Comparison of ENCODE assay signal across 15 cellular contexts in genomic region chr7:101744588-101744987, GRCh38.
A peak's percentile ranks its signal among the peaks of the same experiment; 100 is the strongest.
DNase-seq lines count a peak whose midpoint lies in the region; ATAC-seq and TF ChIP-seq lines count a peak whose summit lies in the region.
"Had no signal": no experiment of that assay in that cellular context is flagged by ENCODE, and none has a peak within 500 bp of the region (broad histone marks: within the 10 kb centered on the region; RNA-seq: fewer than 3 reads in every experiment).

No MANE protein-coding gene starts in this region.

- TF ChIP-seq CTCF in GM12865 (IDR thresholded peaks at IDR 0.05; ENCODE audit: insufficient read depth, low read depth, low read length, missing control alignments): no peak

- peak overlapping the region; percentile 96 for H3K4me2 ChIP-seq in BLaER1

- no peaks in the 10 kb centered on the region for H3K4me1 Mint-ChIP-seq in activated T-helper 17 cell treated with anti-CD3 and anti-CD28 coated beads, Interleukin-2, amount 50 U/mL, for 72 hours

- H3K4me3 Mint-ChIP-seq in activated T-helper 17 cell treated with anti-CD3 and anti-CD28 coated beads, Interleukin-2, amount 50 U/mL, for 72 hours: no peak overlapping the region

- peaks cover 82% of the 10 kb centered on the region for H3K4me1 ChIP-seq in BLaER1
- 0 out of 2 replicates have a peak, but pooled peaks cover 2% of the 10 kb centered on the region for H3K4me1 ChIP-seq in iPS-20b (ENCODE audit: insufficient read depth, low read length)

- no peak overlapping the region for H3K27ac Mint-ChIP-seq in activated T-helper 17 cell treated with anti-CD3 and anti-CD28 coated beads, Interleukin-2, amount 50 U/mL, for 72 hours

- ATAC-seq in HG03159 (IDR thresholded peaks at IDR 0.05; ENCODE audit: unreplicated experiment): no peak
- no peak for ATAC-seq in activated T-helper 17 cell treated with anti-CD3 and anti-CD28 coated beads, Interleukin-2, amount 50 U/mL, for 72 hours (replicated peaks)

- DNase-seq in GM12865 (ENCODE audit: low read depth): peak; percentile 21
- peak; percentile 58 for DNase-seq in NOMO-1 treated with DMSO at 0.1 percent for 48 hours (lab: John Stamatoyannopoulos, UW; ENCODE audit: unreplicated experiment)
- DNase-seq in erythroblast (lab: John Stamatoyannopoulos, UW): no peak
- DNase-seq in HuH-7 (ENCODE audit: low spot score): no peak
- DNase-seq: activated CD4-positive, alpha-beta T cell treated with anti-CD3 and anti-CD28 coated beads, Interleukin-2, amount 50 U/mL, for 48 hours; effector CD4-positive, alpha-beta T cell; NCI-H1436 treated with DMSO at 0.1 percent for 48 hours; OCI-M1 had no signal

- H3K27me3 ChIP-seq in BLaER1 (no peaks in the 10 kb centered on the region), iPS-20b (ENCODE audit: insufficient read depth, low read length) (no peaks in the 10 kb centered on the region; the same call in 1 of the 2 replicates)
- H3K27me3 ChIP-seq: neutrophil had no signal

- H4K20me1 ChIP-seq in BLaER1: no peaks in the 10 kb centered on the region

- TF ChIP-seq POLR2A in erythroblast (IDR thresholded peaks at IDR 0.05; ENCODE audit: low read length): no peak

- H3K9me3 Mint-ChIP-seq in activated T-helper 17 cell treated with anti-CD3 and anti-CD28 coated beads, Interleukin-2, amount 50 U/mL, for 72 hours: no peaks in the 10 kb centered on the region
- H3K9me3 Mint-ChIP-seq: central memory CD8-positive, alpha-beta T cell had no signal

- peaks cover 7% of the 10 kb centered on the region for H3K27me3 Mint-ChIP-seq in activated T-helper 17 cell treated with anti-CD3 and anti-CD28 coated beads, Interleukin-2, amount 50 U/mL, for 72 hours

- H3K27ac ChIP-seq in BLaER1 (peak overlapping the region; percentile 96), iPS-20b (ENCODE audit: low read length) (no peak overlapping the region)
- H3K27ac ChIP-seq: neutrophil, SJSA1 had no signal

- H3K36me3 ChIP-seq in BLaER1: no peaks in the 10 kb centered on the region
- H3K36me3 ChIP-seq in iPS-20b (ENCODE audit: insufficient read depth, low read depth, low read length): no peaks in the 10 kb centered on the region
- H3K36me3 ChIP-seq: neutrophil, SJSA1 had no signal

- no peaks in the 10 kb centered on the region for H3K9me3 ChIP-seq in BLaER1
- H3K9me3 ChIP-seq in iPS-20b (ENCODE audit: insufficient read depth, low read depth, low read length): no peaks in the 10 kb centered on the region
- H3K9me3 ChIP-seq: neutrophil, SJSA1 had no signal

- H3K4me3 ChIP-seq in BLaER1 (no peak overlapping the region; the same call in 1 of the 2 replicates), GM12865 (ENCODE audit: low read depth, low read length) (no peak overlapping the region), iPS-20b (ENCODE audit: low read length) (no peak overlapping the region; the same call in 1 of the 2 replicates)
- H3K4me3 ChIP-seq: SJSA1 had no signal

- no peaks in the 10 kb centered on the region for H3K36me3 Mint-ChIP-seq in activated T-helper 17 cell treated with anti-CD3 and anti-CD28 coated beads, Interleukin-2, amount 50 U/mL, for 72 hours (ENCODE audit: low read depth)

- H3K9ac ChIP-seq in BLaER1 (peak overlapping the region; percentile 79; the same call in 1 of the 2 replicates), iPS-20b (ENCODE audit: low read depth, low read length) (peak overlapping the region; percentile 80; the same call in 1 of the 2 replicates)

Comparison
In these comparisons a context has a peak if more than half of its experiments do, and no peak if none do; other contexts are left out.
1. DNase-seq: peak in GM12865 (single experiment) and NOMO-1 treated with DMSO at 0.1 percent for 48 hours (single experiment); none in erythroblast (0 of 2) and HuH-7 (single experiment).